ENCODE assay signal across 1 cellular context in the genomic region with DNA sequence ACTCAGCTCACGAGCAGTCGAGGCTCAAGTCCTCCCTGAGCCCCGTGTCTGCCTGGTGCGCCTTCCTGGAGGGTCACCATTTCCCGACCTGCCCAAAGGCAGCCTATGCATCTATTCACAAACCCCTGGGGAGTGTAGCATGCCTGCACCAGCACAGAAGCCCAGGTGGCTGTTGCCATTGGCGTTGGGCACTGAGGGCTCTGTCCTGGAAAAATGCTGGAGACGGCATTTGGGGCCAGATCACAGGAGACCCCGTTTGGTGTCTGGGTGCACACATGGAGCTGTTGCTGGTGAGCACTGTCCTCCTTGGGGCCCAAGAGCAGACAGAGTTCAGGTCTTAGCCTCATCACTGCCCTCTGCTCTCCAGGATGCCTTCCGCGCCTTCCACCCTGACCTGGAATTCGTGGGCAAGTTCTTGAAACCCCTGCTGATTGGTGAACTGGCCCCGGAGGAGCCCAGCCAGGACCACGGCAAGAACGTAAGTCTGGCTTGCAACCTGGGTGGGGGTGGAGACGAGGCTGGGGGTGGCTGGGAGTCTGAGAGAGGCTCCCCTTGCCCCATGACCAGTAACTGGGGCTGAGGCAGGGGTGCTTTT.
TF ChIP-seq lines count a peak whose summit lies in the region.

No MANE protein-coding gene starts in this region.

TF ChIP-seq in K562, 482 proteins besides CTCF, POLR2A, EP300 and RAD21:
- TF ChIP-seq, protein P1, sequence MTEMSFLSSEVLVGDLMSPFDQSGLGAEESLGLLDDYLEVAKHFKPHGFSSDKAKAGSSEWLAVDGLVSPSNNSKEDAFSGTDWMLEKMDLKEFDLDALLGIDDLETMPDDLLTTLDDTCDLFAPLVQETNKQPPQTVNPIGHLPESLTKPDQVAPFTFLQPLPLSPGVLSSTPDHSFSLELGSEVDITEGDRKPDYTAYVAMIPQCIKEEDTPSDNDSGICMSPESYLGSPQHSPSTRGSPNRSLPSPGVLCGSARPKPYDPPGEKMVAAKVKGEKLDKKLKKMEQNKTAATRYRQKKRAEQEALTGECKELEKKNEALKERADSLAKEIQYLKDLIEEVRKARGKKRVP (CRISPR knock-in tag; IDR thresholded peaks at IDR 0.05) = no peak
- TF ChIP-seq SIRT6 (IDR thresholded peaks at IDR 0.05; ENCODE audit: low read depth, low read length) = no peak
- 0 out of 2 replicates have a peak, but pooled peaks have one; percentile 26 for TF ChIP-seq ZNF586 (CRISPR knock-in tag; conservative IDR thresholded peaks at IDR 0.05)
- 0 out of 2 replicates have a peak, but pooled peaks have one; percentile 52 for TF ChIP-seq ERF (CRISPR knock-in tag; IDR thresholded peaks at IDR 0.05)
- TF ChIP-seq ZKSCAN8 (CRISPR knock-in tag; IDR thresholded peaks at IDR 0.05) = no peak
- TF ChIP-seq, protein P2, sequence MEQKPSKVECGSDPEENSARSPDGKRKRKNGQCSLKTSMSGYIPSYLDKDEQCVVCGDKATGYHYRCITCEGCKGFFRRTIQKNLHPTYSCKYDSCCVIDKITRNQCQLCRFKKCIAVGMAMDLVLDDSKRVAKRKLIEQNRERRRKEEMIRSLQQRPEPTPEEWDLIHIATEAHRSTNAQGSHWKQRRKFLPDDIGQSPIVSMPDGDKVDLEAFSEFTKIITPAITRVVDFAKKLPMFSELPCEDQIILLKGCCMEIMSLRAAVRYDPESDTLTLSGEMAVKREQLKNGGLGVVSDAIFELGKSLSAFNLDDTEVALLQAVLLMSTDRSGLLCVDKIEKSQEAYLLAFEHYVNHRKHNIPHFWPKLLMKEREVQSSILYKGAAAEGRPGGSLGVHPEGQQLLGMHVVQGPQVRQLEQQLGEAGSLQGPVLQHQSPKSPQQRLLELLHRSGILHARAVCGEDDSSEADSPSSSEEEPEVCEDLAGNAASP (IDR thresholded peaks at IDR 0.05) = no peak
- no peak for TF ChIP-seq ARID2 (IDR thresholded peaks at IDR 0.05)
- TF ChIP-seq NFYB (IDR thresholded peaks at IDR 0.05; ENCODE audit: extremely low read depth, insufficient read length) = no peak
- TF ChIP-seq MIER1 (IDR thresholded peaks at IDR 0.05; ENCODE audit: low read depth) = no peak
- TF ChIP-seq, protein P3, sequence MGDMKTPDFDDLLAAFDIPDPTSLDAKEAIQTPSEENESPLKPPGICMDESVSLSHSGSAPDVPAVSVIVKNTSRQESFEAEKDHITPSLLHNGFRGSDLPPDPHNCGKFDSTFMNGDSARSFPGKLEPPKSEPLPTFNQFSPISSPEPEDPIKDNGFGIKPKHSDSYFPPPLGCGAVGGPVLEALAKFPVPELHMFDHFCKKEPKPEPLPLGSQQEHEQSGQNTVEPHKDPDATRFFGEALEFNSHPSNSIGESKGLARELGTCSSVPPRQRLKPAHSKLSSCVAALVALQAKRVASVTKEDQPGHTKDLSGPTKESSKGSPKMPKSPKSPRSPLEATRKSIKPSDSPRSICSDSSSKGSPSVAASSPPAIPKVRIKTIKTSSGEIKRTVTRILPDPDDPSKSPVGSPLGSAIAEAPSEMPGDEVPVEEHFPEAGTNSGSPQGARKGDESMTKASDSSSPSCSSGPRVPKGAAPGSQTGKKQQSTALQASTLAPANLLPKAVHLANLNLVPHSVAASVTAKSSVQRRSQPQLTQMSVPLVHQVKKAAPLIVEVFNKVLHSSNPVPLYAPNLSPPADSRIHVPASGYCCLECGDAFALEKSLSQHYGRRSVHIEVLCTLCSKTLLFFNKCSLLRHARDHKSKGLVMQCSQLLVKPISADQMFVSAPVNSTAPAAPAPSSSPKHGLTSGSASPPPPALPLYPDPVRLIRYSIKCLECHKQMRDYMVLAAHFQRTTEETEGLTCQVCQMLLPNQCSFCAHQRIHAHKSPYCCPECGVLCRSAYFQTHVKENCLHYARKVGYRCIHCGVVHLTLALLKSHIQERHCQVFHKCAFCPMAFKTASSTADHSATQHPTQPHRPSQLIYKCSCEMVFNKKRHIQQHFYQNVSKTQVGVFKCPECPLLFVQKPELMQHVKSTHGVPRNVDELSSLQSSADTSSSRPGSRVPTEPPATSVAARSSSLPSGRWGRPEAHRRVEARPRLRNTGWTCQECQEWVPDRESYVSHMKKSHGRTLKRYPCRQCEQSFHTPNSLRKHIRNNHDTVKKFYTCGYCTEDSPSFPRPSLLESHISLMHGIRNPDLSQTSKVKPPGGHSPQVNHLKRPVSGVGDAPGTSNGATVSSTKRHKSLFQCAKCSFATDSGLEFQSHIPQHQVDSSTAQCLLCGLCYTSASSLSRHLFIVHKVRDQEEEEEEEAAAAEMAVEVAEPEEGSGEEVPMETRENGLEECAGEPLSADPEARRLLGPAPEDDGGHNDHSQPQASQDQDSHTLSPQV (IDR thresholded peaks at IDR 0.05) = peak; percentile 37; the same call in 1 of the 2 replicates
- TF ChIP-seq, protein P4, sequence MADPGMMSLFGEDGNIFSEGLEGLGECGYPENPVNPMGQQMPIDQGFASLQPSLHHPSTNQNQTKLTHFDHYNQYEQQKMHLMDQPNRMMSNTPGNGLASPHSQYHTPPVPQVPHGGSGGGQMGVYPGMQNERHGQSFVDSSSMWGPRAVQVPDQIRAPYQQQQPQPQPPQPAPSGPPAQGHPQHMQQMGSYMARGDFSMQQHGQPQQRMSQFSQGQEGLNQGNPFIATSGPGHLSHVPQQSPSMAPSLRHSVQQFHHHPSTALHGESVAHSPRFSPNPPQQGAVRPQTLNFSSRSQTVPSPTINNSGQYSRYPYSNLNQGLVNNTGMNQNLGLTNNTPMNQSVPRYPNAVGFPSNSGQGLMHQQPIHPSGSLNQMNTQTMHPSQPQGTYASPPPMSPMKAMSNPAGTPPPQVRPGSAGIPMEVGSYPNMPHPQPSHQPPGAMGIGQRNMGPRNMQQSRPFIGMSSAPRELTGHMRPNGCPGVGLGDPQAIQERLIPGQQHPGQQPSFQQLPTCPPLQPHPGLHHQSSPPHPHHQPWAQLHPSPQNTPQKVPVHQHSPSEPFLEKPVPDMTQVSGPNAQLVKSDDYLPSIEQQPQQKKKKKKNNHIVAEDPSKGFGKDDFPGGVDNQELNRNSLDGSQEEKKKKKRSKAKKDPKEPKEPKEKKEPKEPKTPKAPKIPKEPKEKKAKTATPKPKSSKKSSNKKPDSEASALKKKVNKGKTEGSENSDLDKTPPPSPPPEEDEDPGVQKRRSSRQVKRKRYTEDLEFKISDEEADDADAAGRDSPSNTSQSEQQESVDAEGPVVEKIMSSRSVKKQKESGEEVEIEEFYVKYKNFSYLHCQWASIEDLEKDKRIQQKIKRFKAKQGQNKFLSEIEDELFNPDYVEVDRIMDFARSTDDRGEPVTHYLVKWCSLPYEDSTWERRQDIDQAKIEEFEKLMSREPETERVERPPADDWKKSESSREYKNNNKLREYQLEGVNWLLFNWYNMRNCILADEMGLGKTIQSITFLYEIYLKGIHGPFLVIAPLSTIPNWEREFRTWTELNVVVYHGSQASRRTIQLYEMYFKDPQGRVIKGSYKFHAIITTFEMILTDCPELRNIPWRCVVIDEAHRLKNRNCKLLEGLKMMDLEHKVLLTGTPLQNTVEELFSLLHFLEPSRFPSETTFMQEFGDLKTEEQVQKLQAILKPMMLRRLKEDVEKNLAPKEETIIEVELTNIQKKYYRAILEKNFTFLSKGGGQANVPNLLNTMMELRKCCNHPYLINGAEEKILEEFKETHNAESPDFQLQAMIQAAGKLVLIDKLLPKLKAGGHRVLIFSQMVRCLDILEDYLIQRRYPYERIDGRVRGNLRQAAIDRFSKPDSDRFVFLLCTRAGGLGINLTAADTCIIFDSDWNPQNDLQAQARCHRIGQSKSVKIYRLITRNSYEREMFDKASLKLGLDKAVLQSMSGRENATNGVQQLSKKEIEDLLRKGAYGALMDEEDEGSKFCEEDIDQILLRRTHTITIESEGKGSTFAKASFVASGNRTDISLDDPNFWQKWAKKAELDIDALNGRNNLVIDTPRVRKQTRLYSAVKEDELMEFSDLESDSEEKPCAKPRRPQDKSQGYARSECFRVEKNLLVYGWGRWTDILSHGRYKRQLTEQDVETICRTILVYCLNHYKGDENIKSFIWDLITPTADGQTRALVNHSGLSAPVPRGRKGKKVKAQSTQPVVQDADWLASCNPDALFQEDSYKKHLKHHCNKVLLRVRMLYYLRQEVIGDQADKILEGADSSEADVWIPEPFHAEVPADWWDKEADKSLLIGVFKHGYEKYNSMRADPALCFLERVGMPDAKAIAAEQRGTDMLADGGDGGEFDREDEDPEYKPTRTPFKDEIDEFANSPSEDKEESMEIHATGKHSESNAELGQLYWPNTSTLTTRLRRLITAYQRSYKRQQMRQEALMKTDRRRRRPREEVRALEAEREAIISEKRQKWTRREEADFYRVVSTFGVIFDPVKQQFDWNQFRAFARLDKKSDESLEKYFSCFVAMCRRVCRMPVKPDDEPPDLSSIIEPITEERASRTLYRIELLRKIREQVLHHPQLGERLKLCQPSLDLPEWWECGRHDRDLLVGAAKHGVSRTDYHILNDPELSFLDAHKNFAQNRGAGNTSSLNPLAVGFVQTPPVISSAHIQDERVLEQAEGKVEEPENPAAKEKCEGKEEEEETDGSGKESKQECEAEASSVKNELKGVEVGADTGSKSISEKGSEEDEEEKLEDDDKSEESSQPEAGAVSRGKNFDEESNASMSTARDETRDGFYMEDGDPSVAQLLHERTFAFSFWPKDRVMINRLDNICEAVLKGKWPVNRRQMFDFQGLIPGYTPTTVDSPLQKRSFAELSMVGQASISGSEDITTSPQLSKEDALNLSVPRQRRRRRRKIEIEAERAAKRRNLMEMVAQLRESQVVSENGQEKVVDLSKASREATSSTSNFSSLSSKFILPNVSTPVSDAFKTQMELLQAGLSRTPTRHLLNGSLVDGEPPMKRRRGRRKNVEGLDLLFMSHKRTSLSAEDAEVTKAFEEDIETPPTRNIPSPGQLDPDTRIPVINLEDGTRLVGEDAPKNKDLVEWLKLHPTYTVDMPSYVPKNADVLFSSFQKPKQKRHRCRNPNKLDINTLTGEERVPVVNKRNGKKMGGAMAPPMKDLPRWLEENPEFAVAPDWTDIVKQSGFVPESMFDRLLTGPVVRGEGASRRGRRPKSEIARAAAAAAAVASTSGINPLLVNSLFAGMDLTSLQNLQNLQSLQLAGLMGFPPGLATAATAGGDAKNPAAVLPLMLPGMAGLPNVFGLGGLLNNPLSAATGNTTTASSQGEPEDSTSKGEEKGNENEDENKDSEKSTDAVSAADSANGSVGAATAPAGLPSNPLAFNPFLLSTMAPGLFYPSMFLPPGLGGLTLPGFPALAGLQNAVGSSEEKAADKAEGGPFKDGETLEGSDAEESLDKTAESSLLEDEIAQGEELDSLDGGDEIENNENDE (IDR thresholded peaks at IDR 0.05; ENCODE audit: low read depth, low read length) = no peak
- TF ChIP-seq GATAD2A (IDR thresholded peaks at IDR 0.05) = no peak
- TF ChIP-seq RBFOX2 (IDR thresholded peaks at IDR 0.05; ENCODE audit: low read depth, low read length) = 0 out of 2 replicates have a peak, but pooled peaks have one; percentile 28
TF ChIP-seq in K562: peak in this region for 4.
